In genomic region chr1:183655562-183656075, GRCh38 we compare ENCODE assay signal across 8 cellular contexts. TPM values are rescaled to one million over a fixed set of nuclear protein-coding genes. Genes with fewer than 3 reads are reported as not detected.
DNase-seq lines count a peak whose midpoint lies in the region; ATAC-seq, FAIRE-seq and TF ChIP-seq lines count a peak whose summit lies in the region.

No MANE protein-coding gene starts in this region.

- no TSS peak for BruUV-seq in HepG2 (replicated peaks; lab: Mats Ljungman, UMichigan)

- TF ChIP-seq CTCF in GM12875 (IDR thresholded peaks at IDR 0.05; ENCODE audit: borderline replicate concordance, insufficient read depth, low read depth, low read length) (peak; percentile 70), colonic mucosa (IDR thresholded peaks at IDR 0.05) (peak; percentile 75), HepG2 (CRISPR knock-in tag; IDR thresholded peaks at IDR 0.05) (peak; percentile 87)

- no peak for TF ChIP-seq EP300 in HepG2 (IDR thresholded peaks at IDR 0.05; ENCODE audit: low read depth in 2 of 2, low read length in 2 of 2)
- TF ChIP-seq EP300 in HepG2 (CRISPR knock-in tag; IDR thresholded peaks at IDR 0.05; ENCODE audit: borderline replicate concordance): no peak

- H3K36me3 ChIP-seq in colonic mucosa: no peaks in the 10 kb centered on the region
- no peaks in the 10 kb centered on the region for H3K36me3 ChIP-seq in HepG2 (replicated peaks in 1 of 2; ENCODE audit: control insufficient read depth in 1 of 2, insufficient read depth in 2 of 2, low read length in 2 of 2)

- peak; percentile 67 for FAIRE-seq in HepG2 (lab: Jason Lieb, UNC)

- H3K79me2 ChIP-seq in HepG2 (ENCODE audit: insufficient read depth, low read length): no peaks in the 10 kb centered on the region

- WGBS in HepG2 (ENCODE audit: low lambda C conversion rate): 20% methylated on average over 4 of the region's 4 CpGs

- in situ Hi-C loops in HepG2 (cut with HindIII; ENCODE audit: extremely low pct_ligation_motif_present, low pct_unique_long_range_greater_than_20kb): loop anchor here (5.0 kb wide), 1 partner anchor 257 kb away; no protein-coding TSS in a partner anchor

- H3K4me1 Mint-ChIP-seq in activated CD4-positive, alpha-beta T cell treated with anti-CD3 and anti-CD28 coated beads for 36 hours: peaks cover 35% of the 10 kb centered on the region

- CTCF ChIA-PET in activated CD4-positive, alpha-beta T cell treated with anti-CD3 and anti-CD28 coated beads for 36 hours (lab: Charles Lee): interaction anchor here (0.6 to 5.6 kb wide), 42 partner anchors 9 to 1031 kb away, joined by 3 to 90 read pairs (median 3); partner anchors contain the start of gene TSEN15
- CTCF ChIA-PET in HepG2 (lab: Yijun Ruan, JAX; ENCODE audit: low intra/inter-chr PET ratio, low total read pairs): interaction anchor here (0.7 to 3.3 kb wide), 4 partner anchors 29 to 260 kb away, joined by 3 to 36 read pairs (median 19); no protein-coding TSS in a partner anchor

- peak; percentile 87 for TF ChIP-seq RAD21 in HepG2 (CRISPR knock-in tag; IDR thresholded peaks at IDR 0.05)

- H3K4me2 ChIP-seq in HepG2 (ENCODE audit: low read depth, low read length): no peak overlapping the region

- no peak for TF ChIP-seq POLR2A in HepG2 (IDR thresholded peaks at IDR 0.05; ENCODE audit: insufficient read depth in 1 of 2, low read depth in 2 of 2, low read length in 2 of 2)

- no peak overlapping the region for H2AFZ ChIP-seq in HepG2 (ENCODE audit: low read length)

- H3K4me3 ChIP-seq in GM12875 (ENCODE audit: low read depth, low read length) (no peak overlapping the region), colonic mucosa (no peak overlapping the region), HepG2 (replicated peaks in 1 of 3; ENCODE audit: insufficient read depth in 1 of 3, low read depth in 2 of 3, low read length in 3 of 3) (no peak overlapping the region)

- H3K9me3 Mint-ChIP-seq in activated CD4-positive, alpha-beta T cell treated with anti-CD3 and anti-CD28 coated beads for 36 hours (ENCODE audit: low read depth): no peaks in the 10 kb centered on the region

- H3K9ac ChIP-seq in colonic mucosa (ENCODE audit: low read depth in 2 of 2, low read length in 2 of 2) (no peak overlapping the region), HepG2 (ENCODE audit: insufficient read depth, low read depth, low read length) (no peak overlapping the region)

- H3K4me3 Mint-ChIP-seq in activated CD4-positive, alpha-beta T cell treated with anti-CD3 and anti-CD28 coated beads for 36 hours: no peak overlapping the region

- H3K36me3 Mint-ChIP-seq in activated CD4-positive, alpha-beta T cell treated with anti-CD3 and anti-CD28 coated beads for 36 hours (ENCODE audit: low read depth): no peaks in the 10 kb centered on the region

- DNase-seq in NCI-H460 (ENCODE audit: extremely low read depth, low read depth): peak; percentile 85
- peak; percentile 86 for DNase-seq in activated CD4-positive, alpha-beta T cell treated with anti-CD3 and anti-CD28 coated beads for 36 hours
- peak; percentile 82 for DNase-seq in colonic mucosa
- DNase-seq in HepG2 (ENCODE audit: low spot score): peak; percentile 67
- peak; percentile 42 to 63 (median 49) for DNase-seq in stimulated activated CD4-positive, alpha-beta T cell treated with anti-CD3 and anti-CD28 coated beads, TNF-alpha, amount 100 ng/mL, for 1 hour (ENCODE audit: low read depth in 3 of 3, low spot score in 1 of 3)

- no peaks in the 10 kb centered on the region for H4K20me1 ChIP-seq in HepG2 (ENCODE audit: insufficient read depth, low read length)

- no peaks in the 10 kb centered on the region for H3K27me3 Mint-ChIP-seq in activated CD4-positive, alpha-beta T cell treated with anti-CD3 and anti-CD28 coated beads for 36 hours

- no peak overlapping the region for H3K27ac ChIP-seq in colonic mucosa
- no peak overlapping the region for H3K27ac ChIP-seq in HepG2 (ENCODE audit: extremely low read length, insufficient read depth, low read length)

- intact Hi-C loops in activated CD4-positive, alpha-beta T cell treated with anti-CD3 and anti-CD28 coated beads for 36 hours (cut with DNase I, micrococcal nuclease): loop anchor here (1.0 kb wide), 3 partner anchors 30 to 568 kb away; no protein-coding TSS in a partner anchor
- intact Hi-C loops in colonic mucosa (cut with DNase I) (loop anchor here (2.0 kb wide), 1 partner anchor 261 kb away; no protein-coding TSS in a partner anchor), HepG2 (cut with micrococcal nuclease; ENCODE audit: unreplicated experiment) (loop anchor here (1.0 kb wide), 2 partner anchors 30 to 261 kb away; no protein-coding TSS in a partner anchor)

- POLR2A ChIA-PET in activated CD4-positive, alpha-beta T cell treated with anti-CD3 and anti-CD28 coated beads for 36 hours (lab: Charles Lee): no interaction called here
- POLR2A ChIA-PET in HepG2 (lab: Yijun Ruan, JAX): interaction anchor here (1.0 to 1.6 kb wide), 2 partner anchors 29 to 260 kb away, joined by 4 to 6 read pairs; no protein-coding TSS in a partner anchor

- H3K27me3 ChIP-seq in colonic mucosa (no peaks in the 10 kb centered on the region), HepG2 (ENCODE audit: control insufficient read depth in 1 of 2, insufficient read depth in 2 of 2, low read length in 2 of 2) (no peaks in the 10 kb centered on the region)

- H3K4me1 ChIP-seq in colonic mucosa: peaks cover 13% of the 10 kb centered on the region
- peaks cover 14% of the 10 kb centered on the region for H3K4me1 ChIP-seq in HepG2 (ENCODE audit: insufficient read depth, low read length)

- H3K9me3 ChIP-seq in colonic mucosa: no peaks in the 10 kb centered on the region
- H3K9me3 ChIP-seq in HepG2 (ENCODE audit: low read length): no peaks in the 10 kb centered on the region

- H3K27ac Mint-ChIP-seq in activated CD4-positive, alpha-beta T cell treated with anti-CD3 and anti-CD28 coated beads for 36 hours: no peak overlapping the region

- ATAC-seq in HG03280 (IDR thresholded peaks at IDR 0.05; ENCODE audit: unreplicated experiment) (peak; percentile 53), HepG2 (peak; percentile 84), GM21447 (IDR thresholded peaks at IDR 0.05; ENCODE audit: unreplicated experiment) (no peak)
- peak; percentile 27 for ATAC-seq in activated CD4-positive, alpha-beta T cell treated with anti-CD3 and anti-CD28 coated beads for 36 hours

RNA-seq across cellular contexts. Expression of gene APOBEC4, which starts 2.5 kb away (rescaled TPM):
- not detected in 2 replicates for total RNA-seq in NCI-H460 (2014; rRNA removed; shearing (Covaris generic))
- not detected in 2 replicates for polyA plus RNA-seq in NCI-H460 (2014; cell fraction: nucleus; rRNA removed)
- total RNA-seq in activated CD4-positive, alpha-beta T cell treated with anti-CD3 and anti-CD28 coated beads for 36 hours: not detected
- total RNA-seq in colonic mucosa (not detected), HepG2 (2016; rRNA removed; fragmentation: Illumina TruSeq; extraction: Trizol) (not detected in 2 replicates)
- not detected in 2 replicates for total RNA-seq in HepG2 (2016; cell fraction: cytosol; rRNA removed; fragmentation: Illumina TruSeq; extraction: Trizol; ENCODE audit: low read depth)
- not detected in 2 replicates for total RNA-seq in HepG2 (2016; cell fraction: insoluble cytoplasmic fraction; rRNA removed; fragmentation: Illumina TruSeq; extraction: Trizol)
- total RNA-seq in HepG2 (2016; cell fraction: membrane; rRNA removed; fragmentation: Illumina TruSeq; extraction: Trizol): not detected in 2 replicates
- not detected in 2 replicates for total RNA-seq in HepG2 (2016; cell fraction: nucleus; rRNA removed; fragmentation: Illumina TruSeq; extraction: Trizol)
- not detected in 2 replicates for polyA plus RNA-seq in HepG2 (2011; rRNA removed)
- not detected in 2 replicates for polyA plus RNA-seq in HepG2 (2011; cell fraction: cytosol; rRNA removed)
- not detected in 2 replicates for polyA plus RNA-seq in HepG2 (2011; cell fraction: nucleus; rRNA removed)
- not detected in 2 replicates for polyA plus RNA-seq in HepG2 (2012)
- not detected in 2 replicates for polyA plus RNA-seq in HepG2 (2016; cell fraction: cytosol; fragmentation: Illumina TruSeq; extraction: Trizol; ENCODE audit: low read depth)
- not detected in 2 replicates for polyA plus RNA-seq in HepG2 (2016; cell fraction: insoluble cytoplasmic fraction; fragmentation: Illumina TruSeq; extraction: Trizol; ENCODE audit: low read depth)
- not detected in 2 replicates for polyA plus RNA-seq in HepG2 (2016; cell fraction: membrane; fragmentation: Illumina TruSeq; extraction: Trizol; ENCODE audit: low read depth)
- not detected in 2 replicates for polyA plus RNA-seq in HepG2 (2016; cell fraction: nucleus; fragmentation: Illumina TruSeq; extraction: Trizol; ENCODE audit: insufficient read depth, low read depth)
- polyA minus RNA-seq in HepG2 (2011; rRNA and poly(A)+ RNA removed; ENCODE audit: low replicate concordance): not detected in 2 replicates
- not detected in 2 replicates for polyA minus RNA-seq in HepG2 (2011; cell fraction: cytosol; rRNA and poly(A)+ RNA removed)
- not detected in 2 replicates for polyA minus RNA-seq in HepG2 (2011; cell fraction: nucleus; rRNA and poly(A)+ RNA removed)

RNA-seq across cellular contexts. Expression of gene ARPC5, which starts 20.0 kb away (rescaled TPM):
- total RNA-seq in NCI-H460 (2014; rRNA removed; shearing (Covaris generic)): 132 and 156 TPM in 2 replicates
- polyA plus RNA-seq in NCI-H460 (2014; cell fraction: nucleus; rRNA removed): 104 and 105 TPM in 2 replicates
- 100 to 1,000 TPM; 115 to 165 TPM for total RNA-seq in activated CD4-positive, alpha-beta T cell treated with anti-CD3 and anti-CD28 coated beads for 36 hours
- total RNA-seq in colonic mucosa (100 to 1,000 TPM; 147 to 189 TPM), HepG2 (2016; rRNA removed; fragmentation: Illumina TruSeq; extraction: Trizol) (106 and 148 TPM in 2 replicates)
- 8.0 and 11.5 TPM in 2 replicates for total RNA-seq in HepG2 (2016; cell fraction: cytosol; rRNA removed; fragmentation: Illumina TruSeq; extraction: Trizol; ENCODE audit: low read depth)
- total RNA-seq in HepG2 (2016; cell fraction: insoluble cytoplasmic fraction; rRNA removed; fragmentation: Illumina TruSeq; extraction: Trizol): 110 and 163 TPM in 2 replicates
- total RNA-seq in HepG2 (2016; cell fraction: membrane; rRNA removed; fragmentation: Illumina TruSeq; extraction: Trizol): 39.6 and 47.2 TPM in 2 replicates
- total RNA-seq in HepG2 (2016; cell fraction: nucleus; rRNA removed; fragmentation: Illumina TruSeq; extraction: Trizol): 45.8 TPM in 2 replicates
- polyA plus RNA-seq in HepG2 (2011; rRNA removed): 40.1 and 48.4 TPM in 2 replicates
- 21.1 and 33.4 TPM in 2 replicates for polyA plus RNA-seq in HepG2 (2011; cell fraction: cytosol; rRNA removed)
- polyA plus RNA-seq in HepG2 (2011; cell fraction: nucleus; rRNA removed): 7.7 and 10.0 TPM in 2 replicates
- polyA plus RNA-seq in HepG2 (2012): 50.2 and 53.9 TPM in 2 replicates
- polyA plus RNA-seq in HepG2 (2016; cell fraction: cytosol; fragmentation: Illumina TruSeq; extraction: Trizol; ENCODE audit: low read depth): 8.8 and 9.5 TPM in 2 replicates
- 146 and 157 TPM in 2 replicates for polyA plus RNA-seq in HepG2 (2016; cell fraction: insoluble cytoplasmic fraction; fragmentation: Illumina TruSeq; extraction: Trizol; ENCODE audit: low read depth)
- 29.5 and 30.2 TPM in 2 replicates for polyA plus RNA-seq in HepG2 (2016; cell fraction: membrane; fragmentation: Illumina TruSeq; extraction: Trizol; ENCODE audit: low read depth)
- 58.8 and 62.7 TPM in 2 replicates for polyA plus RNA-seq in HepG2 (2016; cell fraction: nucleus; fragmentation: Illumina TruSeq; extraction: Trizol; ENCODE audit: insufficient read depth, low read depth)
- 16.7 and 70.1 TPM in 2 replicates for polyA minus RNA-seq in HepG2 (2011; rRNA and poly(A)+ RNA removed; ENCODE audit: low replicate concordance)
- 28.3 and 29.7 TPM in 2 replicates for polyA minus RNA-seq in HepG2 (2011; cell fraction: cytosol; rRNA and poly(A)+ RNA removed)
- polyA minus RNA-seq in HepG2 (2011; cell fraction: nucleus; rRNA and poly(A)+ RNA removed): 44.3 and 44.4 TPM in 2 replicates
